Comparison of ENCODE assay signal across 15 cellular contexts in the genomic region with DNA sequence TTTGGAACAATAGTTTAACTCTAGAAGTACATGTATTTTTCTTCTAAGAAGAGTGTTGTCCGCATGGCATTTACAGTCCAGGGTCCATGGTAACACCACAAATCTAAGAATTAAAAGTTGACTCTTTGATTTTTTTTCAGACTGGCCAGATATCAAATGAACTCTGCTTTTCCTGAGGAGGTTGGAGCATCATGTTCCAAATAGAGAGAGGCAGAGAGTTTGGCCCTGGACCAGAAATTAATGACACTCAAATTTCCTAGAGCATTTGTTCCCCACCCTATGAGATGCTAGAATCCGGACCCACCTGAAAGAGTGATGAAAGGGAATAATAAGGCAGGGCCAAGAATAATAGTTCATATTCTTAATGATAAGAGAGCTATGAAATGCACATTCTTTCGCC.
"Had no signal": no experiment of that assay in that cellular context is flagged by ENCODE, and none has a peak within 500 bp of the region (broad histone marks: within the 10 kb centered on the region; RNA-seq: fewer than 3 reads in every experiment).

No MANE protein-coding gene starts in this region.

- DNase-seq: activated CD4-positive, alpha-beta memory T cell treated with anti-CD3 and anti-CD28 coated beads for 36 hours; activated effector memory CD4-positive, alpha-beta T cell treated with anti-CD3 and anti-CD28 coated beads, Interleukin-2, amount 50 U/mL, for 16 hours; activated T-cell treated with anti-CD3 and anti-CD28 coated beads, Interleukin-2, amount 50 U/mL, for 4 hours; amygdala; colonic mucosa; foreskin keratinocyte; head of caudate nucleus; pancreas; spleen; stimulated activated CD4-positive, alpha-beta T cell treated with anti-CD3 and anti-CD28 coated beads, Interleukin-1b, Interleukin-23, amount 100 ng/mL, for 48 hours; stimulated activated naive B cell treated with anti-CD40 and anti-IgM and Interleukin-4, amounts not matched to agents 10 μg/mL and 1 μg/mL and 100 μg/mL, for 72 hours; T1000 had no signal

- H3K27me3 ChIP-seq: colonic mucosa, foreskin keratinocyte, neural progenitor cell, pancreas, spleen had no signal

- H3K27ac ChIP-seq: colonic mucosa, foreskin keratinocyte, neural progenitor cell, pancreas, spleen, VCaP had no signal

- H2AFZ ChIP-seq: neural progenitor cell had no signal

- H3K4me2 ChIP-seq: neural progenitor cell had no signal

- H3K4me1 ChIP-seq: colonic mucosa, foreskin keratinocyte, neural progenitor cell, pancreas, spleen had no signal

- H3K9ac ChIP-seq: neural progenitor cell had no signal

- H3K9me3 ChIP-seq: colonic mucosa, pancreas, spleen had no signal

- H3K4me3 ChIP-seq: colonic mucosa, neural progenitor cell, pancreas, spleen had no signal

- ATAC-seq: activated naive CD4-positive, alpha-beta T cell treated with anti-CD3 and anti-CD28 coated beads, Interleukin-2, amount 50 U/mL, for 72 hours; activated T-cell treated with anti-CD3 and anti-CD28 coated beads, Interleukin-2, amount 50 U/mL, for 4 hours; foreskin keratinocyte; stimulated activated naive B cell treated with anti-CD40 and anti-IgM and Interleukin-4, amounts not matched to agents 10 μg/mL and 1 μg/mL and 100 μg/mL, for 72 hours had no signal
